In genomic region chr4:144360394-144360793, GRCh38 we compare ENCODE assay signal across 17 cellular contexts.
"Had no signal": no experiment of that assay in that cellular context is flagged by ENCODE, and none has a peak within 500 bp of the region (broad histone marks: within the 10 kb centered on the region; RNA-seq: fewer than 3 reads in every experiment).

No MANE protein-coding gene starts in this region.

- FAIRE-seq: endothelial cell of umbilical vein, pancreas, small intestine had no signal

- H3K4me3 ChIP-seq: colonic mucosa, hepatocyte, pancreas, tibial artery, upper lobe of left lung, uterus had no signal

- ATAC-seq: pancreas, right cardiac atrium had no signal

- DNase-seq: colonic mucosa; dermis blood vessel endothelial cell; foreskin melanocyte; head of caudate nucleus; mesendoderm; naive B cell; occipital lobe; pancreas; right cardiac atrium; small intestine; stimulated activated CD4-positive, alpha-beta T cell treated with anti-CD3 and anti-CD28 coated beads, Interleukin-2, amount 100 ng/mL, for 24 hours; stimulated activated naive CD4-positive, alpha-beta T cell treated with Interleukin-2 at 50 U/mL for 16 hours; tibial artery; upper lobe of left lung; uterus had no signal
